In the genomic region with DNA sequence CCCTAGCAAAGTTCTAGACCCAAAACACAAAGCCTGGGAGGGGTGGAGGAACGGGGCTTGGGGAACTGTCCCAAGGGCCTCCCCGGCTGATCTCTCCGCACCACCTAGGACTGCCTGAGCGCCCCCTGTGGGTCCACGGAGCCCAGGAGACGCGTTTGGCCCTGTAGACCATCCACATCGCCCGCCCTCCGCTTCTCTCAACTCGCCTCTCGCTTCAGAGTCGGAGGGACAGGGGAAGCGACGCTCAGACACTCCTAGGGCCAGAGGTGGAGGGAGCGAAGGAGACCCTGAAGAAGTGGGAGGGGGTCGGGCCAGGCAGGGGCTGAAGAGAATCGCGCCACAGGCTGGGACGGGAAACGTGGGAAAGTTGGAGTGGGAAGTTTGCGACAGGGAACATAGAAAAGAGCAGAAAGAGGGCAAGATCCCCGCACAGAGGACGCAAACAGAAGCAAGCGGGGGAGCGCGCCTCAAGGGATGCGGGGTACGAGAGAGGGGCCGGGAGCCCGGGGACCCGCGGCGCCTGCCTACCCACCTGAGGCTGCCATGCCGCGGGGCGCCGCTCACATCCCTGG, we compare ENCODE assay signal across 1 cellular context.
TF ChIP-seq lines count a peak whose summit lies in the region.

No MANE protein-coding gene starts in this region.

TF ChIP-seq in HepG2, 621 proteins besides CTCF, POLR2A, EP300 and RAD21 (continued from another document and continues in another):
- TF ChIP-seq, protein P1, sequence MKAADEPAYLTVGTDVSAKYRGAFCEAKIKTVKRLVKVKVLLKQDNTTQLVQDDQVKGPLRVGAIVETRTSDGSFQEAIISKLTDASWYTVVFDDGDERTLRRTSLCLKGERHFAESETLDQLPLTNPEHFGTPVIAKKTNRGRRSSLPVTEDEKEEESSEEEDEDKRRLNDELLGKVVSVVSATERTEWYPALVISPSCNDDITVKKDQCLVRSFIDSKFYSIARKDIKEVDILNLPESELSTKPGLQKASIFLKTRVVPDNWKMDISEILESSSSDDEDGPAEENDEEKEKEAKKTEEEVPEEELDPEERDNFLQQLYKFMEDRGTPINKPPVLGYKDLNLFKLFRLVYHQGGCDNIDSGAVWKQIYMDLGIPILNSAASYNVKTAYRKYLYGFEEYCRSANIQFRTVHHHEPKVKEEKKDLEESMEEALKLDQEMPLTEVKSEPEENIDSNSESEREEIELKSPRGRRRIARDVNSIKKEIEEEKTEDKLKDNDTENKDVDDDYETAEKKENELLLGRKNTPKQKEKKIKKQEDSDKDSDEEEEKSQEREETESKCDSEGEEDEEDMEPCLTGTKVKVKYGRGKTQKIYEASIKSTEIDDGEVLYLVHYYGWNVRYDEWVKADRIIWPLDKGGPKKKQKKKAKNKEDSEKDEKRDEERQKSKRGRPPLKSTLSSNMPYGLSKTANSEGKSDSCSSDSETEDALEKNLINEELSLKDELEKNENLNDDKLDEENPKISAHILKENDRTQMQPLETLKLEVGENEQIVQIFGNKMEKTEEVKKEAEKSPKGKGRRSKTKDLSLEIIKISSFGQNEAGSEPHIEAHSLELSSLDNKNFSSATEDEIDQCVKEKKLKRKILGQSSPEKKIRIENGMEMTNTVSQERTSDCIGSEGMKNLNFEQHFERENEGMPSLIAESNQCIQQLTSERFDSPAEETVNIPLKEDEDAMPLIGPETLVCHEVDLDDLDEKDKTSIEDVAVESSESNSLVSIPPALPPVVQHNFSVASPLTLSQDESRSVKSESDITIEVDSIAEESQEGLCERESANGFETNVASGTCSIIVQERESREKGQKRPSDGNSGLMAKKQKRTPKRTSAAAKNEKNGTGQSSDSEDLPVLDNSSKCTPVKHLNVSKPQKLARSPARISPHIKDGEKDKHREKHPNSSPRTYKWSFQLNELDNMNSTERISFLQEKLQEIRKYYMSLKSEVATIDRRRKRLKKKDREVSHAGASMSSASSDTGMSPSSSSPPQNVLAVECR (CRISPR knock-in tag; IDR thresholded peaks at IDR 0.05; ENCODE audit: borderline replicate concordance): peak; percentile 9; the same call in 1 of the 2 replicates
- TF ChIP-seq, protein P2, sequence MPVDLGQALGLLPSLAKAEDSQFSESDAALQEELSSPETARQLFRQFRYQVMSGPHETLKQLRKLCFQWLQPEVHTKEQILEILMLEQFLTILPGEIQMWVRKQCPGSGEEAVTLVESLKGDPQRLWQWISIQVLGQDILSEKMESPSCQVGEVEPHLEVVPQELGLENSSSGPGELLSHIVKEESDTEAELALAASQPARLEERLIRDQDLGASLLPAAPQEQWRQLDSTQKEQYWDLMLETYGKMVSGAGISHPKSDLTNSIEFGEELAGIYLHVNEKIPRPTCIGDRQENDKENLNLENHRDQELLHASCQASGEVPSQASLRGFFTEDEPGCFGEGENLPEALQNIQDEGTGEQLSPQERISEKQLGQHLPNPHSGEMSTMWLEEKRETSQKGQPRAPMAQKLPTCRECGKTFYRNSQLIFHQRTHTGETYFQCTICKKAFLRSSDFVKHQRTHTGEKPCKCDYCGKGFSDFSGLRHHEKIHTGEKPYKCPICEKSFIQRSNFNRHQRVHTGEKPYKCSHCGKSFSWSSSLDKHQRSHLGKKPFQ (CRISPR knock-in tag; IDR thresholded peaks at IDR 0.05; ENCODE audit: insufficient replicate concordance): no peak
- TF ChIP-seq, protein P3, sequence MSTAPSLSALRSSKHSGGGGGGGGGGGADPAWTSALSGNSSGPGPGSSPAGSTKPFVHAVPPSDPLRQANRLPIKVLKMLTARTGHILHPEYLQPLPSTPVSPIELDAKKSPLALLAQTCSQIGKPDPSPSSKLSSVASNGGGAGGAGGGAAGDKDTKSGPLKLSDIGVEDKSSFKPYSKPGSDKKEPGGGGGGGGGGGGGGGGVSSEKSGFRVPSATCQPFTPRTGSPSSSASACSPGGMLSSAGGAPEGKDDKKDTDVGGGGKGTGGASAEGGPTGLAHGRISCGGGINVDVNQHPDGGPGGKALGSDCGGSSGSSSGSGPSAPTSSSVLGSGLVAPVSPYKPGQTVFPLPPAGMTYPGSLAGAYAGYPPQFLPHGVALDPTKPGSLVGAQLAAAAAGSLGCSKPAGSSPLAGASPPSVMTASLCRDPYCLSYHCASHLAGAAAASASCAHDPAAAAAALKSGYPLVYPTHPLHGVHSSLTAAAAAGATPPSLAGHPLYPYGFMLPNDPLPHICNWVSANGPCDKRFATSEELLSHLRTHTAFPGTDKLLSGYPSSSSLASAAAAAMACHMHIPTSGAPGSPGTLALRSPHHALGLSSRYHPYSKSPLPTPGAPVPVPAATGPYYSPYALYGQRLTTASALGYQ (CRISPR knock-in tag; IDR thresholded peaks at IDR 0.05): no peak
- TF ChIP-seq, protein P4, sequence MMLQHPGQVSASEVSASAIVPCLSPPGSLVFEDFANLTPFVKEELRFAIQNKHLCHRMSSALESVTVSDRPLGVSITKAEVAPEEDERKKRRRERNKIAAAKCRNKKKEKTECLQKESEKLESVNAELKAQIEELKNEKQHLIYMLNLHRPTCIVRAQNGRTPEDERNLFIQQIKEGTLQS (CRISPR knock-in tag; IDR thresholded peaks at IDR 0.05): no peak
- TF ChIP-seq ATAD3A (CRISPR knock-in tag; IDR thresholded peaks at IDR 0.05) (no peak), HMGXB4 (CRISPR knock-in tag; IDR thresholded peaks at IDR 0.05; ENCODE audit: borderline replicate concordance in 1 of 2, low read depth in 1 of 2) (peak in 1 of 2 experiments; percentile 97; a peak in 3 of 4 replicates), HOXA7 (CRISPR knock-in tag; IDR thresholded peaks at IDR 0.05) (no peak), ZNF350 (CRISPR knock-in tag; IDR thresholded peaks at IDR 0.05; ENCODE audit: borderline replicate concordance, low read depth) (no peak), RXRA (CRISPR knock-in tag; IDR thresholded peaks at IDR 0.05) (0 out of 2 replicates have a peak, but pooled peaks have one; percentile 39), STAT5B (CRISPR knock-in tag; IDR thresholded peaks at IDR 0.05) (no peak), ZNF354B (CRISPR knock-in tag; IDR thresholded peaks at IDR 0.05) (no peak), ATF2 (CRISPR knock-in tag; IDR thresholded peaks at IDR 0.05) (no peak), KLF15 (CRISPR knock-in tag; IDR thresholded peaks at IDR 0.05; ENCODE audit: borderline replicate concordance) (no peak), ZNF644 (CRISPR knock-in tag; IDR thresholded peaks at IDR 0.05; ENCODE audit: low read depth) (no peak), MIER2 (CRISPR knock-in tag; IDR thresholded peaks at IDR 0.05) (no peak), ARNTL (CRISPR knock-in tag; IDR thresholded peaks at IDR 0.05) (no peak), NCOA1 (CRISPR knock-in tag; IDR thresholded peaks at IDR 0.05) (no peak), ZNF646 (CRISPR knock-in tag; IDR thresholded peaks at IDR 0.05) (no peak), PAX8 (CRISPR knock-in tag; IDR thresholded peaks at IDR 0.05; ENCODE audit: borderline replicate concordance) (peak; percentile 86; the same call in 1 of the 2 replicates)
- TF ChIP-seq, protein P5, sequence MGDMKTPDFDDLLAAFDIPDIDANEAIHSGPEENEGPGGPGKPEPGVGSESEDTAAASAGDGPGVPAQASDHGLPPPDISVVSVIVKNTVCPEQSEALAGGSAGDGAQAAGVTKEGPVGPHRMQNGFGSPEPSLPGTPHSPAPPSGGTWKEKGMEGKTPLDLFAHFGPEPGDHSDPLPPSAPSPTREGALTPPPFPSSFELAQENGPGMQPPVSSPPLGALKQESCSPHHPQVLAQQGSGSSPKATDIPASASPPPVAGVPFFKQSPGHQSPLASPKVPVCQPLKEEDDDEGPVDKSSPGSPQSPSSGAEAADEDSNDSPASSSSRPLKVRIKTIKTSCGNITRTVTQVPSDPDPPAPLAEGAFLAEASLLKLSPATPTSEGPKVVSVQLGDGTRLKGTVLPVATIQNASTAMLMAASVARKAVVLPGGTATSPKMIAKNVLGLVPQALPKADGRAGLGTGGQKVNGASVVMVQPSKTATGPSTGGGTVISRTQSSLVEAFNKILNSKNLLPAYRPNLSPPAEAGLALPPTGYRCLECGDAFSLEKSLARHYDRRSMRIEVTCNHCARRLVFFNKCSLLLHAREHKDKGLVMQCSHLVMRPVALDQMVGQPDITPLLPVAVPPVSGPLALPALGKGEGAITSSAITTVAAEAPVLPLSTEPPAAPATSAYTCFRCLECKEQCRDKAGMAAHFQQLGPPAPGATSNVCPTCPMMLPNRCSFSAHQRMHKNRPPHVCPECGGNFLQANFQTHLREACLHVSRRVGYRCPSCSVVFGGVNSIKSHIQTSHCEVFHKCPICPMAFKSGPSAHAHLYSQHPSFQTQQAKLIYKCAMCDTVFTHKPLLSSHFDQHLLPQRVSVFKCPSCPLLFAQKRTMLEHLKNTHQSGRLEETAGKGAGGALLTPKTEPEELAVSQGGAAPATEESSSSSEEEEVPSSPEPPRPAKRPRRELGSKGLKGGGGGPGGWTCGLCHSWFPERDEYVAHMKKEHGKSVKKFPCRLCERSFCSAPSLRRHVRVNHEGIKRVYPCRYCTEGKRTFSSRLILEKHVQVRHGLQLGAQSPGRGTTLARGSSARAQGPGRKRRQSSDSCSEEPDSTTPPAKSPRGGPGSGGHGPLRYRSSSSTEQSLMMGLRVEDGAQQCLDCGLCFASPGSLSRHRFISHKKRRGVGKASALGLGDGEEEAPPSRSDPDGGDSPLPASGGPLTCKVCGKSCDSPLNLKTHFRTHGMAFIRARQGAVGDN (CRISPR knock-in tag; IDR thresholded peaks at IDR 0.05): peak; percentile 72
- TF ChIP-seq, protein P6, sequence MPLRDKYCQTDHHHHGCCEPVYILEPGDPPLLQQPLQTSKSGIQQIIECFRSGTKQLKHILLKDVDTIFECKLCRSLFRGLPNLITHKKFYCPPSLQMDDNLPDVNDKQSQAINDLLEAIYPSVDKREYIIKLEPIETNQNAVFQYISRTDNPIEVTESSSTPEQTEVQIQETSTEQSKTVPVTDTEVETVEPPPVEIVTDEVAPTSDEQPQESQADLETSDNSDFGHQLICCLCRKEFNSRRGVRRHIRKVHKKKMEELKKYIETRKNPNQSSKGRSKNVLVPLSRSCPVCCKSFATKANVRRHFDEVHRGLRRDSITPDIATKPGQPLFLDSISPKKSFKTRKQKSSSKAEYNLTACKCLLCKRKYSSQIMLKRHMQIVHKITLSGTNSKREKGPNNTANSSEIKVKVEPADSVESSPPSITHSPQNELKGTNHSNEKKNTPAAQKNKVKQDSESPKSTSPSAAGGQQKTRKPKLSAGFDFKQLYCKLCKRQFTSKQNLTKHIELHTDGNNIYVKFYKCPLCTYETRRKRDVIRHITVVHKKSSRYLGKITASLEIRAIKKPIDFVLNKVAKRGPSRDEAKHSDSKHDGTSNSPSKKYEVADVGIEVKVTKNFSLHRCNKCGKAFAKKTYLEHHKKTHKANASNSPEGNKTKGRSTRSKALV (CRISPR knock-in tag; IDR thresholded peaks at IDR 0.05): no peak
